1 cellular context compared by ENCODE assay signal in the genomic region with DNA sequence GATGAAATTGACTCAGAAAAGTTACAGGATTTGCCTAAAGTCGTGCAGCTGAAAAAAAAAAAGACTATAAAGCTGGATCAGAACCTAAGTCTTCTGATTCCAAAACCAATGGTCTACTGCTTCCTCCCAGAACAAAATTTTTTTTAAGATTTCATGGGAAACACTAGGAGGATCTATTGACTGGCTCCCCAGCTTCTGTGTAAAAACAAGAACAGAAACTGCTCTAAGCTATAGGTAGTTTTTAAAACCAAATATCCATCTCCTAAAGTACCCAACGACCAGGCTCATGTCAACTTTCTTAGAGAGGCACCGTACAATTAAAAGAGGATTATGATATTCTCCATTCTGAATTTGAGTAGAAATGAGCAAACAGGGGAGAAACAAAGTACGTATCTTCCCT.
TF ChIP-seq lines count a peak whose summit lies in the region.

No MANE protein-coding gene starts in this region.

TF ChIP-seq in GM12878, 131 proteins besides CTCF, POLR2A, EP300 and RAD21:
- TF ChIP-seq WRNIP1 (IDR thresholded peaks at IDR 0.05; ENCODE audit: borderline replicate concordance, low read depth, low read length) (no peak), NFIC (IDR thresholded peaks at IDR 0.05; ENCODE audit: low read depth, low read length) (0 out of 2 replicates have a peak, but pooled peaks have one; percentile 43), CHD4 (IDR thresholded peaks at IDR 0.05) (no peak), JUNB (IDR thresholded peaks at IDR 0.05) (peak; percentile 29; the same call in 1 of the 2 replicates), SRF (IDR thresholded peaks at IDR 0.05; ENCODE audit: low read depth in 2 of 2, low read length in 2 of 2) (no peak), PAX5 (IDR thresholded peaks at IDR 0.05; ENCODE audit: borderline replicate concordance, low read depth, low read length) (no peak), NFXL1 (IDR thresholded peaks at IDR 0.05; ENCODE audit: borderline replicate concordance) (no peak), RAD51 (IDR thresholded peaks at IDR 0.05) (no peak), YBX1 (IDR thresholded peaks at IDR 0.05) (no peak), CBX3 (IDR thresholded peaks at IDR 0.05; ENCODE audit: borderline replicate concordance, low read depth) (no peak), KAT2A (conservative IDR thresholded peaks at IDR 0.05; ENCODE audit: control insufficient read depth, low read depth, low read length) (no peak), NRF1 (conservative IDR thresholded peaks at IDR 0.05; ENCODE audit: low read depth, low read length) (no peak), SPI1 (IDR thresholded peaks at IDR 0.05; ENCODE audit: borderline replicate concordance, insufficient read depth, low read depth, low read length) (peak; percentile 67; the same call in 1 of the 2 replicates), FOXK2 (IDR thresholded peaks at IDR 0.05) (no peak), EED (IDR thresholded peaks at IDR 0.05; ENCODE audit: low read depth) (no peak), IKZF1 (conservative IDR thresholded peaks at IDR 0.05) (peak; percentile 24)
- TF ChIP-seq, protein P1, sequence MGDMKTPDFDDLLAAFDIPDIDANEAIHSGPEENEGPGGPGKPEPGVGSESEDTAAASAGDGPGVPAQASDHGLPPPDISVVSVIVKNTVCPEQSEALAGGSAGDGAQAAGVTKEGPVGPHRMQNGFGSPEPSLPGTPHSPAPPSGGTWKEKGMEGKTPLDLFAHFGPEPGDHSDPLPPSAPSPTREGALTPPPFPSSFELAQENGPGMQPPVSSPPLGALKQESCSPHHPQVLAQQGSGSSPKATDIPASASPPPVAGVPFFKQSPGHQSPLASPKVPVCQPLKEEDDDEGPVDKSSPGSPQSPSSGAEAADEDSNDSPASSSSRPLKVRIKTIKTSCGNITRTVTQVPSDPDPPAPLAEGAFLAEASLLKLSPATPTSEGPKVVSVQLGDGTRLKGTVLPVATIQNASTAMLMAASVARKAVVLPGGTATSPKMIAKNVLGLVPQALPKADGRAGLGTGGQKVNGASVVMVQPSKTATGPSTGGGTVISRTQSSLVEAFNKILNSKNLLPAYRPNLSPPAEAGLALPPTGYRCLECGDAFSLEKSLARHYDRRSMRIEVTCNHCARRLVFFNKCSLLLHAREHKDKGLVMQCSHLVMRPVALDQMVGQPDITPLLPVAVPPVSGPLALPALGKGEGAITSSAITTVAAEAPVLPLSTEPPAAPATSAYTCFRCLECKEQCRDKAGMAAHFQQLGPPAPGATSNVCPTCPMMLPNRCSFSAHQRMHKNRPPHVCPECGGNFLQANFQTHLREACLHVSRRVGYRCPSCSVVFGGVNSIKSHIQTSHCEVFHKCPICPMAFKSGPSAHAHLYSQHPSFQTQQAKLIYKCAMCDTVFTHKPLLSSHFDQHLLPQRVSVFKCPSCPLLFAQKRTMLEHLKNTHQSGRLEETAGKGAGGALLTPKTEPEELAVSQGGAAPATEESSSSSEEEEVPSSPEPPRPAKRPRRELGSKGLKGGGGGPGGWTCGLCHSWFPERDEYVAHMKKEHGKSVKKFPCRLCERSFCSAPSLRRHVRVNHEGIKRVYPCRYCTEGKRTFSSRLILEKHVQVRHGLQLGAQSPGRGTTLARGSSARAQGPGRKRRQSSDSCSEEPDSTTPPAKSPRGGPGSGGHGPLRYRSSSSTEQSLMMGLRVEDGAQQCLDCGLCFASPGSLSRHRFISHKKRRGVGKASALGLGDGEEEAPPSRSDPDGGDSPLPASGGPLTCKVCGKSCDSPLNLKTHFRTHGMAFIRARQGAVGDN (IDR thresholded peaks at IDR 0.05): 0 out of 2 replicates have a peak, but pooled peaks have one; percentile 34
- TF ChIP-seq, protein P2, sequence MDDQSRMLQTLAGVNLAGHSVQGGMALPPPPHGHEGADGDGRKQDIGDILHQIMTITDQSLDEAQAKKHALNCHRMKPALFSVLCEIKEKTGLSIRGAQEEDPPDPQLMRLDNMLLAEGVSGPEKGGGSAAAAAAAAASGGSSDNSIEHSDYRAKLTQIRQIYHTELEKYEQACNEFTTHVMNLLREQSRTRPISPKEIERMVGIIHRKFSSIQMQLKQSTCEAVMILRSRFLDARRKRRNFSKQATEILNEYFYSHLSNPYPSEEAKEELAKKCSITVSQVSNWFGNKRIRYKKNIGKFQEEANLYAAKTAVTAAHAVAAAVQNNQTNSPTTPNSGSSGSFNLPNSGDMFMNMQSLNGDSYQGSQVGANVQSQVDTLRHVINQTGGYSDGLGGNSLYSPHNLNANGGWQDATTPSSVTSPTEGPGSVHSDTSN (IDR thresholded peaks at IDR 0.05; ENCODE audit: insufficient replicate concordance, low read depth, low read length): no peak
- TF ChIP-seq, protein P3, sequence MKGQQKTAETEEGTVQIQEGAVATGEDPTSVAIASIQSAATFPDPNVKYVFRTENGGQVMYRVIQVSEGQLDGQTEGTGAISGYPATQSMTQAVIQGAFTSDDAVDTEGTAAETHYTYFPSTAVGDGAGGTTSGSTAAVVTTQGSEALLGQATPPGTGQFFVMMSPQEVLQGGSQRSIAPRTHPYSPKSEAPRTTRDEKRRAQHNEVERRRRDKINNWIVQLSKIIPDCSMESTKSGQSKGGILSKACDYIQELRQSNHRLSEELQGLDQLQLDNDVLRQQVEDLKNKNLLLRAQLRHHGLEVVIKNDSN (IDR thresholded peaks at IDR 0.05; ENCODE audit: borderline replicate concordance, extremely low read length, insufficient read depth, low read depth, low read length): no peak
- TF ChIP-seq, protein P4, sequence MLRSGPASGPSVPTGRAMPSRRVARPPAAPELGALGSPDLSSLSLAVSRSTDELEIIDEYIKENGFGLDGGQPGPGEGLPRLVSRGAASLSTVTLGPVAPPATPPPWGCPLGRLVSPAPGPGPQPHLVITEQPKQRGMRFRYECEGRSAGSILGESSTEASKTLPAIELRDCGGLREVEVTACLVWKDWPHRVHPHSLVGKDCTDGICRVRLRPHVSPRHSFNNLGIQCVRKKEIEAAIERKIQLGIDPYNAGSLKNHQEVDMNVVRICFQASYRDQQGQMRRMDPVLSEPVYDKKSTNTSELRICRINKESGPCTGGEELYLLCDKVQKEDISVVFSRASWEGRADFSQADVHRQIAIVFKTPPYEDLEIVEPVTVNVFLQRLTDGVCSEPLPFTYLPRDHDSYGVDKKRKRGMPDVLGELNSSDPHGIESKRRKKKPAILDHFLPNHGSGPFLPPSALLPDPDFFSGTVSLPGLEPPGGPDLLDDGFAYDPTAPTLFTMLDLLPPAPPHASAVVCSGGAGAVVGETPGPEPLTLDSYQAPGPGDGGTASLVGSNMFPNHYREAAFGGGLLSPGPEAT (IDR thresholded peaks at IDR 0.05; ENCODE audit: low read depth): peak; percentile 24; the same call in 1 of the 2 replicates
- TF ChIP-seq, protein P5, sequence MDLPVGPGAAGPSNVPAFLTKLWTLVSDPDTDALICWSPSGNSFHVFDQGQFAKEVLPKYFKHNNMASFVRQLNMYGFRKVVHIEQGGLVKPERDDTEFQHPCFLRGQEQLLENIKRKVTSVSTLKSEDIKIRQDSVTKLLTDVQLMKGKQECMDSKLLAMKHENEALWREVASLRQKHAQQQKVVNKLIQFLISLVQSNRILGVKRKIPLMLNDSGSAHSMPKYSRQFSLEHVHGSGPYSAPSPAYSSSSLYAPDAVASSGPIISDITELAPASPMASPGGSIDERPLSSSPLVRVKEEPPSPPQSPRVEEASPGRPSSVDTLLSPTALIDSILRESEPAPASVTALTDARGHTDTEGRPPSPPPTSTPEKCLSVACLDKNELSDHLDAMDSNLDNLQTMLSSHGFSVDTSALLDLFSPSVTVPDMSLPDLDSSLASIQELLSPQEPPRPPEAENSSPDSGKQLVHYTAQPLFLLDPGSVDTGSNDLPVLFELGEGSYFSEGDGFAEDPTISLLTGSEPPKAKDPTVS (IDR thresholded peaks at IDR 0.05; ENCODE audit: low read depth, low read length): no peak
- TF ChIP-seq, protein P6, sequence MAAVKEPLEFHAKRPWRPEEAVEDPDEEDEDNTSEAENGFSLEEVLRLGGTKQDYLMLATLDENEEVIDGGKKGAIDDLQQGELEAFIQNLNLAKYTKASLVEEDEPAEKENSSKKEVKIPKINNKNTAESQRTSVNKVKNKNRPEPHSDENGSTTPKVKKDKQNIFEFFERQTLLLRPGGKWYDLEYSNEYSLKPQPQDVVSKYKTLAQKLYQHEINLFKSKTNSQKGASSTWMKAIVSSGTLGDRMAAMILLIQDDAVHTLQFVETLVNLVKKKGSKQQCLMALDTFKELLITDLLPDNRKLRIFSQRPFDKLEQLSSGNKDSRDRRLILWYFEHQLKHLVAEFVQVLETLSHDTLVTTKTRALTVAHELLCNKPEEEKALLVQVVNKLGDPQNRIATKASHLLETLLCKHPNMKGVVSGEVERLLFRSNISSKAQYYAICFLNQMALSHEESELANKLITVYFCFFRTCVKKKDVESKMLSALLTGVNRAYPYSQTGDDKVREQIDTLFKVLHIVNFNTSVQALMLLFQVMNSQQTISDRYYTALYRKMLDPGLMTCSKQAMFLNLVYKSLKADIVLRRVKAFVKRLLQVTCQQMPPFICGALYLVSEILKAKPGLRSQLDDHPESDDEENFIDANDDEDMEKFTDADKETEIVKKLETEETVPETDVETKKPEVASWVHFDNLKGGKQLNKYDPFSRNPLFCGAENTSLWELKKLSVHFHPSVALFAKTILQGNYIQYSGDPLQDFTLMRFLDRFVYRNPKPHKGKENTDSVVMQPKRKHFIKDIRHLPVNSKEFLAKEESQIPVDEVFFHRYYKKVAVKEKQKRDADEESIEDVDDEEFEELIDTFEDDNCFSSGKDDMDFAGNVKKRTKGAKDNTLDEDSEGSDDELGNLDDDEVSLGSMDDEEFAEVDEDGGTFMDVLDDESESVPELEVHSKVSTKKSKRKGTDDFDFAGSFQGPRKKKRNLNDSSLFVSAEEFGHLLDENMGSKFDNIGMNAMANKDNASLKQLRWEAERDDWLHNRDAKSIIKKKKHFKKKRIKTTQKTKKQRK (IDR thresholded peaks at IDR 0.05; ENCODE audit: low read depth, low read length): no peak
TF ChIP-seq in GM12878: peak in this region for 6.
